Comparison of ENCODE assay signal across 16 cellular contexts in genomic region chr1:186626533-186626932, GRCh38. TPM values are rescaled to one million over a fixed set of nuclear protein-coding genes. Genes with fewer than 3 reads are reported as not detected.
DNase-seq lines count a peak whose midpoint lies in the region; ATAC-seq, FAIRE-seq and TF ChIP-seq lines count a peak whose summit lies in the region.
"Had no signal": no experiment of that assay in that cellular context is flagged by ENCODE, and none has a peak within 500 bp of the region (broad histone marks: within the 10 kb centered on the region; RNA-seq: fewer than 3 reads in every experiment).

No MANE protein-coding gene starts in this region.

- no peak for FAIRE-seq in pancreas (lab: Jason Lieb, UNC)
- FAIRE-seq: G401.6 had no signal

- TF ChIP-seq CTCF in pancreas (IDR thresholded peaks at IDR 0.05): no peak

- DNase-seq in dermis microvascular lymphatic vessel endothelial cell (ENCODE audit: low read depth in 2 of 2) (peak; percentile 35 to 79), pancreas (no peak), MG63 (no peak)
- no peak for DNase-seq in activated T-cell treated with anti-CD3 and anti-CD28 coated beads, Interleukin-2, amount 50 U/mL, for 48 hours
- DNase-seq: activated B cell treated with CpG ODN at 0.5 μM for 24 hours; CD8-positive, alpha-beta memory T cell; cortex of kidney; foreskin fibroblast; immature natural killer cell; NCI-H146; SHP77 had no signal

- H3K4me3 ChIP-seq in rectal smooth muscle tissue (ENCODE audit: low read length): no peak overlapping the region
- no peak overlapping the region for H3K4me3 ChIP-seq in pancreas
- H3K4me3 ChIP-seq in MG63: no peak overlapping the region
- H3K4me3 ChIP-seq: suprapubic skin had no signal

- ATAC-seq in GM21360 (IDR thresholded peaks at IDR 0.05; ENCODE audit: unreplicated experiment): peak; percentile 63
- ATAC-seq in HG03521 (IDR thresholded peaks at IDR 0.05; ENCODE audit: unreplicated experiment): peak; percentile 68
- no peak for ATAC-seq in pancreas

- H3K9ac ChIP-seq in rectal smooth muscle tissue (ENCODE audit: low read length): no peak overlapping the region

- no peaks in the 10 kb centered on the region for H3K27me3 ChIP-seq in rectal smooth muscle tissue (ENCODE audit: control insufficient read depth, insufficient read depth, low read length)
- no peaks in the 10 kb centered on the region for H3K27me3 ChIP-seq in pancreas
- no peaks in the 10 kb centered on the region for H3K27me3 ChIP-seq in MG63
- H3K27me3 ChIP-seq: suprapubic skin had no signal

- intact Hi-C loops in pancreas (cut with DNase I): no loop called here

- H3K27ac ChIP-seq in rectal smooth muscle tissue (ENCODE audit: low read depth, low read length): peak overlapping the region; percentile 80
- no peak overlapping the region for H3K27ac ChIP-seq in pancreas
- H3K27ac ChIP-seq: suprapubic skin had no signal

- WGBS in pancreas, 2 donors: 52 to 53% methylated on average over 2 of the region's 2 CpGs

- H3K4me1 ChIP-seq in rectal smooth muscle tissue (ENCODE audit: control insufficient read depth, insufficient read depth, low read length): peaks cover 17% of the 10 kb centered on the region
- no peaks in the 10 kb centered on the region for H3K4me1 ChIP-seq in pancreas

- H3K9me3 ChIP-seq in pancreas (no peaks in the 10 kb centered on the region), MG63 (no peaks in the 10 kb centered on the region)
- H3K9me3 ChIP-seq: suprapubic skin had no signal

- H3K36me3 ChIP-seq in rectal smooth muscle tissue (ENCODE audit: control insufficient read depth, insufficient read depth, low read length) (no peaks in the 10 kb centered on the region), pancreas (no peaks in the 10 kb centered on the region), MG63 (no peaks in the 10 kb centered on the region)
- H3K36me3 ChIP-seq: suprapubic skin had no signal

RNA-seq across cellular contexts. Expression of gene PTGS2, which starts 53.7 kb away (rescaled TPM):
- total RNA-seq in dermis microvascular lymphatic vessel endothelial cell: 2.2 and 19.5 TPM in 2 replicates
- 1 to 10 TPM in 1 of 6 donors, under 1 TPM in 5; 0.12 to 1.9 (median 0.43) TPM for total RNA-seq in pancreas
- polyA plus RNA-seq in pancreas: under 1 TPM; 0.23 to 0.92 TPM
- 0.69 and 1.1 TPM in 2 replicates for total RNA-seq in MG63 (2014; rRNA removed; shearing (Covaris generic); ENCODE audit: low replicate concordance)
- total RNA-seq: activated B cell treated with CpG ODN at 0.5 μM for 24 hours had no signal
- polyA plus RNA-seq: CD8-positive, alpha-beta memory T cell had no signal

Comparison
In these comparisons a context has a peak if more than half of its experiments do, and no peak if none do; other contexts are left out.
1. ATAC-seq: peak in GM21360 (single experiment) and HG03521 (single experiment); none in pancreas (0 of 4).
2. DNase-seq: peak in dermis microvascular lymphatic vessel endothelial cell (2 of 2); none in activated T-cell treated with anti-CD3 and anti-CD28 coated beads, Interleukin-2, amount 50 U/mL, for 48 hours (0 of 2), pancreas (0 of 6) and MG63 (single experiment).